ENCODE assay signal across 8 cellular contexts in genomic region chr18:9017170-9017899, GRCh38.
DNase-seq lines count a peak whose midpoint lies in the region; ATAC-seq and TF ChIP-seq lines count a peak whose summit lies in the region.

No MANE protein-coding gene starts in this region.

- ATAC-seq in HG03064 (IDR thresholded peaks at IDR 0.05; ENCODE audit: low read depth, unreplicated experiment) (peak; percentile 83), Right ventricle myocardium inferior (peak; percentile 91)

- H3K9me3 Mint-ChIP-seq in activated naive CD4-positive, alpha-beta T cell treated with anti-CD3 and anti-CD28 coated beads, Interleukin-2, amount 10 ng/mL, durations not matched to agents 7 days and 5 days: no peaks in the 10 kb centered on the region

- H3K4me1 ChIP-seq in urinary bladder (ENCODE audit: insufficient read depth): no peaks in the 10 kb centered on the region

- in situ Hi-C loops in GM18951 (cut with MboI; ENCODE audit: low sequenced_read_pairs, unreplicated experiment): no loop called here

- intact Hi-C loops in Right ventricle myocardium inferior (cut with DNase I): no loop called here

- peaks cover 14% of the 10 kb centered on the region for H3K4me1 Mint-ChIP-seq in activated naive CD4-positive, alpha-beta T cell treated with anti-CD3 and anti-CD28 coated beads, Interleukin-2, amount 10 ng/mL, durations not matched to agents 7 days and 5 days

- peak overlapping the region; percentile 37 for H3K4me3 Mint-ChIP-seq in activated naive CD4-positive, alpha-beta T cell treated with anti-CD3 and anti-CD28 coated beads, Interleukin-2, amount 10 ng/mL, durations not matched to agents 7 days and 5 days

- no peaks in the 10 kb centered on the region for H3K36me3 ChIP-seq in urinary bladder (ENCODE audit: insufficient read depth)

- 24% methylated on average over 34 of the region's 34 CpGs for WGBS in urinary bladder

- H3K27ac Mint-ChIP-seq in activated naive CD4-positive, alpha-beta T cell treated with anti-CD3 and anti-CD28 coated beads, Interleukin-2, amount 10 ng/mL, durations not matched to agents 7 days and 5 days: peak overlapping the region; percentile 56

- DNase-seq in SHP77 treated with DMSO at 0.1 percent for 48 hours (lab: John Stamatoyannopoulos, UW) (peak; percentile 11), Right ventricle myocardium inferior (ENCODE audit: missing footprints) (peak; percentile 86), pulmonary artery endothelial cell (ENCODE audit: low read depth, low spot score) (peak; percentile 54), NCI-H524 (lab: John Stamatoyannopoulos, UW) (no peak)
- DNase-seq in activated naive CD4-positive, alpha-beta T cell treated with anti-CD3 and anti-CD28 coated beads, Interleukin-2, amount 10 ng/mL, durations not matched to agents 7 days and 5 days: peak; percentile 66

- CTCF ChIA-PET in activated naive CD4-positive, alpha-beta T cell treated with anti-CD3 and anti-CD28 coated beads, Interleukin-2, amount 10 ng/mL, durations not matched to agents 7 days and 5 days (lab: Charles Lee): interaction anchor here (1.2 kb wide), 2 partner anchors 26 to 57 kb away, joined by 3 read pairs; no protein-coding TSS in a partner anchor

- no peaks in the 10 kb centered on the region for H3K36me3 Mint-ChIP-seq in activated naive CD4-positive, alpha-beta T cell treated with anti-CD3 and anti-CD28 coated beads, Interleukin-2, amount 10 ng/mL, durations not matched to agents 7 days and 5 days

- TF ChIP-seq POLR2A in GM18951 (IDR thresholded peaks at IDR 0.05; ENCODE audit: extremely low read depth, insufficient read depth, insufficient read length): peak; percentile 34

- H3K27me3 Mint-ChIP-seq in activated naive CD4-positive, alpha-beta T cell treated with anti-CD3 and anti-CD28 coated beads, Interleukin-2, amount 10 ng/mL, durations not matched to agents 7 days and 5 days: peaks cover 9% of the 10 kb centered on the region

- H3K4me3 ChIP-seq in urinary bladder (ENCODE audit: low read depth, low read length): no peak overlapping the region

- peak overlapping the region; percentile 51 for H3K27ac ChIP-seq in urinary bladder (ENCODE audit: low read depth)

Comparison
In these comparisons a context has a peak if more than half of its experiments do, and no peak if none do; other contexts are left out.
1. DNase-seq: peak in SHP77 treated with DMSO at 0.1 percent for 48 hours (single experiment), activated naive CD4-positive, alpha-beta T cell treated with anti-CD3 and anti-CD28 coated beads, Interleukin-2, amount 10 ng/mL, durations not matched to agents 7 days and 5 days (single experiment), Right ventricle myocardium inferior (single experiment) and pulmonary artery endothelial cell (single experiment); none in NCI-H524 (0 of 2).